Comparison of ENCODE assay signal across 13 cellular contexts in the genomic region with DNA sequence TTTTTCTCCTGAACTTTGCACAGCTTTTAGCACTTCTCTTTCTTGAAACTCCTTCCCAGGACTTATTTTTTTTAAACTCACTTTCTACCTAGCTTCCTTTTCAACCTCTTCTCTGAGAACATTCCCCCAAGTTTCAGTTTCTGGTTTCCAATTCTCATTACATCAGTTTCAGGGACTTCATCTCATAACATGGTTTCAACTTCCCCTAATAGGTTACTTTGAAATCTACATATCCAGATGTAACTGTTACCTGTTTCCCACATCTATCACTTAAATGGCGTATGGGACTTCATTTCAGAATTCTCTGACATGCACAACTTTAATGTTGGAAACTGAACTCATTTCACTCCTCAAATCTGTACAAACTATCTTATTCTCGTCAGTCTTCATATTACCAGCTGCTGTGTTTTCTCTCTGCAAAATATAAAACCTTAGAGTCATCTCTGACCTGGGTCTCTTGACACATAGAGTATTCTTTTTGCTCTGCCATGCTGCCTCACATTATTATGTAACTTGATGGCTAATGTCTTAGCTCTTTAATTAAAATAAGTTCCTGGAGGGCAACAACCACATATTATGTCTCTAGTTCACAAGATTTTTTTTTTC. TPM values are rescaled to one million over a fixed set of nuclear protein-coding genes. Genes with fewer than 3 reads are reported as not detected.
DNase-seq lines count a peak whose midpoint lies in the region; ATAC-seq and TF ChIP-seq lines count a peak whose summit lies in the region.
"Had no signal": no experiment of that assay in that cellular context is flagged by ENCODE, and none has a peak within 500 bp of the region (broad histone marks: within the 10 kb centered on the region; RNA-seq: fewer than 3 reads in every experiment).

No MANE protein-coding gene starts in this region.

- H3K4me3 Mint-ChIP-seq in activated CD8-positive, alpha-beta T cell treated with anti-CD3 and anti-CD28 coated beads, Interleukin-2, amount 10 ng/mL, durations not matched to agents 7 days and 5 days, result no peak overlapping the region
- H3K4me3 Mint-ChIP-seq: H9 had no signal

- DNase-seq in GM13976 (ENCODE audit: low spot score) (peak; percentile 25), HK-2 (ENCODE audit: unreplicated experiment) (no peak), activated gamma-delta T cell treated with Interleukin-2 at 50 U/mL for 16 hours (no peak), Peyer's patch (no peak), foreskin fibroblast (no peak)
- no peak for DNase-seq in activated CD8-positive, alpha-beta T cell treated with anti-CD3 and anti-CD28 coated beads, Interleukin-2, amount 10 ng/mL, durations not matched to agents 7 days and 5 days
- DNase-seq: C1 segment of cervical spinal cord, H9, KBM-7, NCI-H2081 had no signal

- no peak for TF ChIP-seq POLR2A in Peyer's patch (IDR thresholded peaks at IDR 0.05)

- no peak overlapping the region for H3K4me3 ChIP-seq in Peyer's patch
- H3K4me3 ChIP-seq in foreskin fibroblast (ENCODE audit: low read depth in 1 of 2, low read length in 2 of 2), result no peak overlapping the region

- H3K4me1 Mint-ChIP-seq in activated CD8-positive, alpha-beta T cell treated with anti-CD3 and anti-CD28 coated beads, Interleukin-2, amount 10 ng/mL, durations not matched to agents 7 days and 5 days (ENCODE audit: low read depth), result peaks cover 8% of the 10 kb centered on the region
- H3K4me1 Mint-ChIP-seq: H9 had no signal

- in situ Hi-C loops in GM13976 (cut with MboI; ENCODE audit: low sequenced_read_pairs, unreplicated experiment), result no loop called here

- ATAC-seq in GM19025 (IDR thresholded peaks at IDR 0.05; ENCODE audit: low read depth, unreplicated experiment), result peak; percentile 66
- peak; percentile 75 for ATAC-seq in HG02870 (IDR thresholded peaks at IDR 0.05; ENCODE audit: unreplicated experiment)
- no peak for ATAC-seq in activated CD8-positive, alpha-beta T cell treated with anti-CD3 and anti-CD28 coated beads, Interleukin-2, amount 10 ng/mL, durations not matched to agents 7 days and 5 days

- H3K36me3 ChIP-seq in Peyer's patch, result peaks cover 0 to 64% (median 0%) of the 10 kb centered on the region in 3 donors

- peak overlapping the region; percentile 43 for H3K27ac Mint-ChIP-seq in activated CD8-positive, alpha-beta T cell treated with anti-CD3 and anti-CD28 coated beads, Interleukin-2, amount 10 ng/mL, durations not matched to agents 7 days and 5 days

- CTCF ChIA-PET in activated CD8-positive, alpha-beta T cell treated with anti-CD3 and anti-CD28 coated beads, Interleukin-2, amount 10 ng/mL, durations not matched to agents 7 days and 5 days (lab: Charles Lee), result no interaction called here

- POLR2A ChIA-PET in activated CD8-positive, alpha-beta T cell treated with anti-CD3 and anti-CD28 coated beads, Interleukin-2, amount 10 ng/mL, durations not matched to agents 7 days and 5 days (lab: Charles Lee), result interaction anchor here (0.7 kb wide), 2 partner anchors 84 to 168 kb away, joined by 3 read pairs; no protein-coding TSS in a partner anchor

- peaks cover 43% of the 10 kb centered on the region for H3K36me3 Mint-ChIP-seq in activated CD8-positive, alpha-beta T cell treated with anti-CD3 and anti-CD28 coated beads, Interleukin-2, amount 10 ng/mL, durations not matched to agents 7 days and 5 days (ENCODE audit: low read depth)

- H3K4me1 ChIP-seq in Peyer's patch, result no peaks in the 10 kb centered on the region

- no peaks in the 10 kb centered on the region for H3K27me3 Mint-ChIP-seq in activated CD8-positive, alpha-beta T cell treated with anti-CD3 and anti-CD28 coated beads, Interleukin-2, amount 10 ng/mL, durations not matched to agents 7 days and 5 days (ENCODE audit: low read depth)

- no peak overlapping the region for H3K27ac ChIP-seq in Peyer's patch

- H3K9me3 Mint-ChIP-seq in activated CD8-positive, alpha-beta T cell treated with anti-CD3 and anti-CD28 coated beads, Interleukin-2, amount 10 ng/mL, durations not matched to agents 7 days and 5 days (ENCODE audit: insufficient read depth), result no peaks in the 10 kb centered on the region
- H3K9me3 Mint-ChIP-seq: H9 had no signal

- TF ChIP-seq CTCF in GM13976 (IDR thresholded peaks at IDR 0.05; ENCODE audit: borderline replicate concordance, control extremely low read depth, extremely low read depth, insufficient read depth, missing control alignments), result no peak
- no peak for TF ChIP-seq CTCF in Peyer's patch (IDR thresholded peaks at IDR 0.05)
- TF ChIP-seq CTCF in foreskin fibroblast (IDR thresholded peaks at IDR 0.05; ENCODE audit: low read depth, low read length), result no peak

- no peaks in the 10 kb centered on the region for H3K9me3 ChIP-seq in Peyer's patch

- no peaks in the 10 kb centered on the region for H3K27me3 ChIP-seq in Peyer's patch

RNA-seq across cellular contexts. Expression of a gene that starts 58.4 kb away (rescaled TPM):
- not detected for total RNA-seq in activated CD8-positive, alpha-beta T cell treated with anti-CD3 and anti-CD28 coated beads, Interleukin-2, amount 10 ng/mL, durations not matched to agents 7 days and 5 days
- total RNA-seq in Peyer's patch, result not detected
- total RNA-seq: H9, SK-MEL-5 had no signal
